In the genomic region with DNA sequence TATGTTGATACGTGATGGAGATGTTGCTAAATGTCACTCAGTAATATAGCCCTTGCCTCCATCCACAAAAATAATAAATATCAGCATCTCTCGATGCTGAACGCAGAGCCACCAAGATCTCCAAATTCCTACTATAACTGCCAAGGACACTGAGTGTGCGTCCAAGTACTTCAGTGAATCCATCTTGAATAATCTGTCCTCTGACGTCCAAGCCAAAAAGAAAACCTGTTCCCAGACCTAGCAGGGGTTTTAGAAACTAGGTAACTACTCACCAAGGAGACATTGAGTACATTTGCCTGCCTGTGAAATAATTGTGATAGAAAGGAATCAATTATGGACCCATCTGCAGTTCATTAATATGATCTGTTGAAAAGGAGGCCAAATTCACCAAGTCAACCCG, we compare ENCODE assay signal across 17 cellular contexts.
DNase-seq lines count a peak whose midpoint lies in the region; ATAC-seq and TF ChIP-seq lines count a peak whose summit lies in the region.
"Had no signal": no experiment of that assay in that cellular context is flagged by ENCODE, and none has a peak within 500 bp of the region (broad histone marks: within the 10 kb centered on the region; RNA-seq: fewer than 3 reads in every experiment).

No MANE protein-coding gene starts in this region.

- TF ChIP-seq EP300 in ovary (IDR thresholded peaks at IDR 0.05) = no peak

- H2AFZ ChIP-seq in OCI-LY3 (ENCODE audit: low read depth, low read length) = no peak overlapping the region
- peak overlapping the region; percentile 36 for H2AFZ ChIP-seq in osteoblast (ENCODE audit: low read length)
- H2AFZ ChIP-seq: GM23248 had no signal

- no peak overlapping the region for H3K27ac ChIP-seq in BLaER1
- H3K27ac ChIP-seq in OCI-LY3 (ENCODE audit: low read length) = no peak overlapping the region
- H3K27ac ChIP-seq in dorsolateral prefrontal cortex = peak overlapping the region in 57 of 59 donors; percentile 20 to 95 (median 86)
- no peak overlapping the region for H3K27ac ChIP-seq in osteoblast (ENCODE audit: low read depth, low read length)
- no peak overlapping the region for H3K27ac ChIP-seq in ovary
- H3K27ac ChIP-seq: GM23248, Peyer's patch had no signal

- no peaks in the 10 kb centered on the region for H4K20me1 ChIP-seq in BLaER1
- no peaks in the 10 kb centered on the region for H4K20me1 ChIP-seq in OCI-LY3 (ENCODE audit: insufficient read depth, low read length)
- no peaks in the 10 kb centered on the region for H4K20me1 ChIP-seq in osteoblast (ENCODE audit: insufficient read depth, low read length)

- TF ChIP-seq POLR2A in ovary (IDR thresholded peaks at IDR 0.05) = no peak

- H3K9ac ChIP-seq in BLaER1 (no peak overlapping the region), OCI-LY3 (ENCODE audit: low read length) (no peak overlapping the region)
- H3K9ac ChIP-seq: GM23248 had no signal

- H3K36me3 ChIP-seq in BLaER1 (no peaks in the 10 kb centered on the region), OCI-LY3 (replicated peaks; ENCODE audit: low read depth, low read length) (no peaks in the 10 kb centered on the region), osteoblast (ENCODE audit: insufficient read depth, low read length) (no peaks in the 10 kb centered on the region), ovary (no peaks in the 10 kb centered on the region)
- H3K36me3 ChIP-seq: Peyer's patch had no signal

- intact Hi-C loops in dorsolateral prefrontal cortex (cut with DNase I) = loop anchor here in 1 of 2 donors (5.0 kb wide), 2 partner anchors 84 to 109 kb away; no protein-coding TSS in a partner anchor
- intact Hi-C loops in ovary (cut with DNase I) = no loop called here

- no peak for ATAC-seq in stimulated activated naive CD8-positive, alpha-beta T cell treated with anti-CD3 and anti-CD28 coated beads, Interleukin-15, Interleukin-2, amounts not matched to agents 100 U/mL and 50 U/mL, for 24 hours
- ATAC-seq: CD8-positive, alpha-beta T cell had no signal

- H3K79me2 ChIP-seq in OCI-LY3 (ENCODE audit: low read length) (no peaks in the 10 kb centered on the region), osteoblast (ENCODE audit: insufficient read depth, low read length) (no peaks in the 10 kb centered on the region)

- H3K4me2 ChIP-seq in BLaER1 (peak overlapping the region; percentile 28), OCI-LY3 (ENCODE audit: low read length) (0 out of 2 replicates have a peak overlapping the region, but pooled peaks have one; percentile 7), osteoblast (ENCODE audit: insufficient read depth, low read length) (no peak overlapping the region)

- no peak for DNase-seq in dorsolateral prefrontal cortex
- DNase-seq in osteoblast (ENCODE audit: insufficient read length, low spot score, missing footprints) = no peak
- DNase-seq in ovary = no peak
- DNase-seq in NCI-H510A (lab: John Stamatoyannopoulos, UW) = no peak
- no peak for DNase-seq in stimulated activated naive CD8-positive, alpha-beta T cell treated with anti-CD3 and anti-CD28 coated beads, Interleukin-15, Interleukin-2, amounts not matched to agents 100 U/mL and 50 U/mL, for 24 hours
- no peak for DNase-seq in NCI-H2227 treated with DMSO at 0.1 percent for 48 hours (lab: John Stamatoyannopoulos, UW)
- DNase-seq: CD8-positive, alpha-beta T cell; DMS79; GM23248; HCEC 1CT; KBM-7; NCI-H1417; NCI-H2029; NCI-H2171; Peyer's patch had no signal

- H3K27me3 ChIP-seq in BLaER1 (no peaks in the 10 kb centered on the region), OCI-LY3 (ENCODE audit: low read depth, low read length) (peaks cover 25% of the 10 kb centered on the region; the same call in 1 of the 2 replicates), dorsolateral prefrontal cortex (no peaks in the 10 kb centered on the region), osteoblast (ENCODE audit: insufficient read depth, low read length) (no peaks in the 10 kb centered on the region), ovary (no peaks in the 10 kb centered on the region)
- H3K27me3 ChIP-seq: Peyer's patch had no signal

- WGBS in ovary, 3 donors = 88 to 93% (median 93%) methylated on average over 6 of the region's 6 CpGs

- no peak overlapping the region for H3K4me3 ChIP-seq in BLaER1
- no peak overlapping the region for H3K4me3 ChIP-seq in OCI-LY3 (ENCODE audit: low read length)
- H3K4me3 ChIP-seq in dorsolateral prefrontal cortex = peak overlapping the region in 4 of 59 donors; percentile 22 to 57 (median 46)
- H3K4me3 ChIP-seq in osteoblast (ENCODE audit: insufficient read depth, low read length) = no peak overlapping the region
- no peak overlapping the region for H3K4me3 ChIP-seq in ovary
- H3K4me3 ChIP-seq: GM23248, Peyer's patch had no signal

- TF ChIP-seq CTCF in OCI-LY3 (IDR thresholded peaks at IDR 0.05; ENCODE audit: low read depth, low read length) (no peak), dorsolateral prefrontal cortex (IDR thresholded peaks at IDR 0.05 in 54 of 56, conservative IDR thresholded peaks at IDR 0.05 in 2 of 56; ENCODE audit: low read depth in 1 of 56, partially characterized antibody in 56 of 56) (no peak), osteoblast (IDR thresholded peaks at IDR 0.05; ENCODE audit: extremely low read depth, low read depth, low read length) (no peak), ovary (IDR thresholded peaks at IDR 0.05) (no peak)

- H3K4me1 ChIP-seq in BLaER1 (peaks cover 71% of the 10 kb centered on the region), OCI-LY3 (ENCODE audit: low read length) (peaks cover 34% of the 10 kb centered on the region), osteoblast (ENCODE audit: insufficient read depth, low read length) (peaks cover 17% of the 10 kb centered on the region), ovary (ENCODE audit: insufficient read depth) (no peaks in the 10 kb centered on the region)
- H3K4me1 ChIP-seq: Peyer's patch had no signal

- peaks cover 23% of the 10 kb centered on the region for H3K9me3 ChIP-seq in BLaER1
- H3K9me3 ChIP-seq in OCI-LY3 (ENCODE audit: insufficient read depth, low read length) = no peaks in the 10 kb centered on the region
- H3K9me3 ChIP-seq in osteoblast (ENCODE audit: low read depth, low read length) = no peaks in the 10 kb centered on the region
- no peaks in the 10 kb centered on the region for H3K9me3 ChIP-seq in ovary
- H3K9me3 ChIP-seq: Peyer's patch had no signal

Comparison
In these comparisons a context has a peak if more than half of its experiments do, and no peak if none do; other contexts are left out.
1. H3K27ac ChIP-seq: peak in dorsolateral prefrontal cortex (57 of 59); none in BLaER1 (single experiment), OCI-LY3 (single experiment), osteoblast (single experiment) and ovary (0 of 2).